ENCODE assay signal across 8 cellular contexts in the genomic region with DNA sequence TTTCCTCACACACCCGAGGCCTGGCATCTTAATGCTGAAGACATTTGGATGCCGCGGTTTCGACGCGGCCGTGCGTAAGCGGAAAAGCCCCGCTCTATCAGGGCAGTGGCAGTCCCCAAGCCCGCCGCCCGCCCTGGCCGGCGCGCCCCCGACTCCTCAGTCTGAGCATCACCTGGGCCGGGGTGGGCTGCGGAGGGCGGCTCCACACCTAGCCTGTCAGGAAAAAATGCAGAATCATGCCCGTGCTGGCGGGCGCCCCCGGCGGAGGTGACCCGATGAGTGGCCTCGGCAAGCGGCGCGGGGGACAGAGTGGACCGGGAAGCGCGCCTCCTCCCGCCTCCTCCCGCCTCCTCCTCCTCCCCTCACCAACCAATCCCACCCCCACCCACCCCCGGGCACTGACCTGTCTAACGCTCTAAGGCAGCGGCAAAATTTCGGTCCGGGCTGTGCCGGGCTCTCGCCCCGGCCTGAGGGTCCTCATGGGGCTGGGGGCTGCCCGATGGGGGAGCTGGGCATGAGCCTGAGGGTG. TPM values are rescaled to one million over a fixed set of nuclear protein-coding genes. Genes with fewer than 3 reads are reported as not detected.
DNase-seq lines count a peak whose midpoint lies in the region; ATAC-seq and TF ChIP-seq lines count a peak whose summit lies in the region.

No MANE protein-coding gene starts in this region.

- peak; percentile 76 for DNase-seq in activated CD4-positive, alpha-beta T cell treated with anti-CD3 and anti-CD28 coated beads, Interleukin-2, amount 10 ng/mL, durations not matched to agents 24 days and 14 days
- DNase-seq in activated CD4-positive, alpha-beta T cell treated with anti-CD3 and anti-CD28 coated beads for 1 hour, result no peak
- DNase-seq in NCI-H146 treated with DMSO at 0.1 percent for 48 hours (lab: John Stamatoyannopoulos, UW; ENCODE audit: unreplicated experiment) (peak; percentile 21), astrocyte of the spinal cord (ENCODE audit: low read depth, low spot score) (no peak), globus pallidus (ENCODE audit: low spot score) (no peak)
- DNase-seq in stimulated activated naive B cell treated with anti-CD40 and anti-IgM and Interleukin-4, amounts not matched to agents 10 μg/mL and 1 μg/mL and 100 μg/mL, for 72 hours, result no peak

- no peaks in the 10 kb centered on the region for H3K9me3 ChIP-seq in iPS-20b (ENCODE audit: insufficient read depth, low read depth, low read length)

- intact Hi-C loops in activated CD4-positive, alpha-beta T cell treated with anti-CD3 and anti-CD28 coated beads, Interleukin-2, amount 10 ng/mL, durations not matched to agents 24 days and 14 days (cut with micrococcal nuclease), result loop anchor here (2.0 to 5.0 kb wide), 3 partner anchors 42 to 112 kb away; a partner anchor contains a TSS

- H3K27me3 ChIP-seq in iPS-20b (ENCODE audit: insufficient read depth, low read length), result peaks cover 82% of the 10 kb centered on the region

- peak; percentile 38 to 50 for ATAC-seq in stimulated activated naive B cell treated with anti-CD40 and anti-IgM and Interleukin-4, amounts not matched to agents 10 μg/mL and 1 μg/mL and 100 μg/mL, for 72 hours (replicated peaks)
- ATAC-seq in HG03095 (IDR thresholded peaks at IDR 0.05; ENCODE audit: unreplicated experiment), result no peak

- peaks cover 3% of the 10 kb centered on the region for H3K36me3 Mint-ChIP-seq in activated CD4-positive, alpha-beta T cell treated with anti-CD3 and anti-CD28 coated beads, Interleukin-2, amount 10 ng/mL, durations not matched to agents 24 days and 14 days (ENCODE audit: low read depth)
- no peaks in the 10 kb centered on the region for H3K36me3 Mint-ChIP-seq in stimulated activated naive B cell treated with anti-CD40 and anti-IgM and Interleukin-4, amounts not matched to agents 10 μg/mL and 1 μg/mL and 100 μg/mL, for 72 hours

- peak overlapping the region; percentile 49 for H3K4me3 ChIP-seq in astrocyte of the spinal cord (ENCODE audit: low read depth, low read length)
- peak overlapping the region; percentile 66; the same call in 1 of the 2 replicates for H3K4me3 ChIP-seq in iPS-20b (ENCODE audit: low read length)

- H3K27ac ChIP-seq in iPS-20b (ENCODE audit: low read length), result no peak overlapping the region

- H3K27me3 Mint-ChIP-seq in activated CD4-positive, alpha-beta T cell treated with anti-CD3 and anti-CD28 coated beads, Interleukin-2, amount 10 ng/mL, durations not matched to agents 24 days and 14 days, result peaks cover 60% of the 10 kb centered on the region
- peaks cover 40 to 66% of the 10 kb centered on the region in 2 donors for H3K27me3 Mint-ChIP-seq in stimulated activated naive B cell treated with anti-CD40 and anti-IgM and Interleukin-4, amounts not matched to agents 10 μg/mL and 1 μg/mL and 100 μg/mL, for 72 hours

- no peaks in the 10 kb centered on the region for H3K9me3 Mint-ChIP-seq in activated CD4-positive, alpha-beta T cell treated with anti-CD3 and anti-CD28 coated beads, Interleukin-2, amount 10 ng/mL, durations not matched to agents 24 days and 14 days
- H3K9me3 Mint-ChIP-seq in stimulated activated naive B cell treated with anti-CD40 and anti-IgM and Interleukin-4, amounts not matched to agents 10 μg/mL and 1 μg/mL and 100 μg/mL, for 72 hours, result no peaks in the 10 kb centered on the region

- in situ Hi-C loops in astrocyte of the spinal cord (cut with HindIII; ENCODE audit: low sequenced_read_pairs), result no loop called here

- no peak overlapping the region for H3K27ac Mint-ChIP-seq in activated CD4-positive, alpha-beta T cell treated with anti-CD3 and anti-CD28 coated beads, Interleukin-2, amount 10 ng/mL, durations not matched to agents 24 days and 14 days
- H3K27ac Mint-ChIP-seq in stimulated activated naive B cell treated with anti-CD40 and anti-IgM and Interleukin-4, amounts not matched to agents 10 μg/mL and 1 μg/mL and 100 μg/mL, for 72 hours, result peak overlapping the region; percentile 14

- H3K9ac ChIP-seq in iPS-20b (ENCODE audit: low read depth, low read length), result no peak overlapping the region; the same call in 1 of the 2 replicates

- peak overlapping the region; percentile 84 for H3K4me3 Mint-ChIP-seq in activated CD4-positive, alpha-beta T cell treated with anti-CD3 and anti-CD28 coated beads, Interleukin-2, amount 10 ng/mL, durations not matched to agents 24 days and 14 days
- H3K4me3 Mint-ChIP-seq in stimulated activated naive B cell treated with anti-CD40 and anti-IgM and Interleukin-4, amounts not matched to agents 10 μg/mL and 1 μg/mL and 100 μg/mL, for 72 hours, result peak overlapping the region; percentile 82 to 85

- peaks cover 11% of the 10 kb centered on the region for H3K4me1 Mint-ChIP-seq in activated CD4-positive, alpha-beta T cell treated with anti-CD3 and anti-CD28 coated beads, Interleukin-2, amount 10 ng/mL, durations not matched to agents 24 days and 14 days
- H3K4me1 Mint-ChIP-seq in stimulated activated naive B cell treated with anti-CD40 and anti-IgM and Interleukin-4, amounts not matched to agents 10 μg/mL and 1 μg/mL and 100 μg/mL, for 72 hours, result peaks cover 17 to 30% of the 10 kb centered on the region in 2 donors

- peaks cover 10% of the 10 kb centered on the region; the same call in 1 of the 2 replicates for H3K4me1 ChIP-seq in iPS-20b (ENCODE audit: insufficient read depth, low read length)

- peak; percentile 1 for TF ChIP-seq CTCF in astrocyte of the spinal cord (IDR thresholded peaks at IDR 0.05; ENCODE audit: low read depth, low read length)

- H3K36me3 ChIP-seq in iPS-20b (ENCODE audit: insufficient read depth, low read depth, low read length), result no peaks in the 10 kb centered on the region

RNA-seq across cellular contexts. Expression of a gene that starts 0.6 kb away (rescaled TPM):
- 4.6 and 5.7 TPM in 2 replicates for total RNA-seq in activated CD4-positive, alpha-beta T cell treated with anti-CD3 and anti-CD28 coated beads, Interleukin-2, amount 10 ng/mL, durations not matched to agents 24 days and 14 days

RNA-seq across cellular contexts. Expression of a gene that starts 21.2 kb away (rescaled TPM):
- 1.6 and 1.7 TPM in 2 replicates for total RNA-seq in activated CD4-positive, alpha-beta T cell treated with anti-CD3 and anti-CD28 coated beads, Interleukin-2, amount 10 ng/mL, durations not matched to agents 24 days and 14 days

RNA-seq across cellular contexts. Expression of a gene that starts 27.8 kb away (rescaled TPM):
- total RNA-seq in activated CD4-positive, alpha-beta T cell treated with anti-CD3 and anti-CD28 coated beads, Interleukin-2, amount 10 ng/mL, durations not matched to agents 24 days and 14 days, result 15.9 and 18.3 TPM in 2 replicates

RNA-seq across cellular contexts. Expression of a gene that starts 41.4 kb away (rescaled TPM):
- 21.5 and 23.0 TPM in 2 replicates for total RNA-seq in activated CD4-positive, alpha-beta T cell treated with anti-CD3 and anti-CD28 coated beads, Interleukin-2, amount 10 ng/mL, durations not matched to agents 24 days and 14 days

Comparison
In these comparisons a context has a peak if more than half of its experiments do, and no peak if none do; other contexts are left out.
1. DNase-seq: peak in activated CD4-positive, alpha-beta T cell treated with anti-CD3 and anti-CD28 coated beads, Interleukin-2, amount 10 ng/mL, durations not matched to agents 24 days and 14 days (single experiment) and NCI-H146 treated with DMSO at 0.1 percent for 48 hours (single experiment); none in activated CD4-positive, alpha-beta T cell treated with anti-CD3 and anti-CD28 coated beads for 1 hour (single experiment), astrocyte of the spinal cord (single experiment), stimulated activated naive B cell treated with anti-CD40 and anti-IgM and Interleukin-4, amounts not matched to agents 10 μg/mL and 1 μg/mL and 100 μg/mL, for 72 hours (single experiment) and globus pallidus (single experiment).